In genomic region chr20:4341804-4342560, GRCh38 we compare ENCODE assay signal across 15 cellular contexts.
DNase-seq lines count a peak whose midpoint lies in the region; ATAC-seq and TF ChIP-seq lines count a peak whose summit lies in the region.
"Had no signal": no experiment of that assay in that cellular context is flagged by ENCODE, and none has a peak within 500 bp of the region (broad histone marks: within the 10 kb centered on the region; RNA-seq: fewer than 3 reads in every experiment).

No MANE protein-coding gene starts in this region.

- no peak overlapping the region for H3K27ac ChIP-seq in PC-3 (ENCODE audit: low read length)
- H3K27ac ChIP-seq in esophagus muscularis mucosa (replicated peaks in 1 of 4) = no peak overlapping the region
- H3K27ac ChIP-seq: body of pancreas, spleen had no signal

- intact Hi-C loops in PC-3 (cut with micrococcal nuclease) = no loop called here
- intact Hi-C loops in esophagus muscularis mucosa (cut with DNase I) = no loop called here

- H3K4me1 ChIP-seq in PC-3 (ENCODE audit: insufficient read depth, low read length) (peaks cover 10% of the 10 kb centered on the region), esophagus muscularis mucosa (peaks cover 0 to 11% (median 3%) of the 10 kb centered on the region in 4 donors)
- H3K4me1 ChIP-seq: body of pancreas, spleen had no signal

- 27% methylated on average over 7 of the region's 7 CpGs for WGBS in esophagus muscularis mucosa

- H2AFZ ChIP-seq in PC-3 (ENCODE audit: low read length) = peak overlapping the region; percentile 27; the same call in 1 of the 2 replicates

- H3K9me3 Mint-ChIP-seq in stimulated activated effector memory CD8-positive, alpha-beta T cell treated with anti-CD3 and anti-CD28 coated beads, Interleukin-12 subunit alpha, Interleukin-12 subunit beta, amount 100 ng/mL, for 72 hours = no peaks in the 10 kb centered on the region
- peaks cover 0 to 2% of the 10 kb centered on the region in 2 donors for H3K9me3 Mint-ChIP-seq in stimulated activated naive B cell treated with anti-CD40 and anti-IgM and Interleukin-4, amounts not matched to agents 10 μg/mL and 1 μg/mL and 100 μg/mL, for 72 hours
- H3K9me3 Mint-ChIP-seq: CD4-positive, alpha-beta memory T cell; natural killer cell treated with Interleukin-12 subunit alpha and Interleukin-12 subunit beta and Interleukin-15 and Interleukin-18, amount 100 ng/mL, for 72 hours had no signal

- H3K4me2 ChIP-seq in PC-3 (ENCODE audit: low read length) = peak overlapping the region; percentile 37; the same call in 1 of the 2 replicates

- DNase-seq in Daoy (ENCODE audit: low read depth) (peak; percentile 70), PC-3 (peak; percentile 75), esophagus muscularis mucosa (ENCODE audit: extremely low spot score) (peak; percentile 68), non-pigmented ciliary epithelial cell (ENCODE audit: low read depth) (peak; percentile 14), germinal center (ENCODE audit: low spot score) (no peak)
- DNase-seq in stimulated activated effector memory CD8-positive, alpha-beta T cell treated with anti-CD3 and anti-CD28 coated beads, Interleukin-12 subunit alpha, Interleukin-12 subunit beta, amount 100 ng/mL, for 72 hours (ENCODE audit: low spot score in 2 of 2) = no peak
- DNase-seq in stimulated activated naive B cell treated with anti-CD40 and anti-IgM and Interleukin-4, amounts not matched to agents 10 μg/mL and 1 μg/mL and 100 μg/mL, for 72 hours = no peak
- DNase-seq: activated T-cell treated with anti-CD3 and anti-CD28 coated beads, Interleukin-2, amount 50 U/mL, for 1 hour; body of pancreas; CD4-positive, alpha-beta memory T cell; MM.1S; NCI-H2227 treated with DMSO at 0.1 percent for 48 hours; spleen had no signal

- no peaks in the 10 kb centered on the region for H3K79me2 ChIP-seq in PC-3 (ENCODE audit: low read length)

- no peaks in the 10 kb centered on the region for H3K36me3 Mint-ChIP-seq in stimulated activated effector memory CD8-positive, alpha-beta T cell treated with anti-CD3 and anti-CD28 coated beads, Interleukin-12 subunit alpha, Interleukin-12 subunit beta, amount 100 ng/mL, for 72 hours
- no peaks in the 10 kb centered on the region for H3K36me3 Mint-ChIP-seq in stimulated activated naive B cell treated with anti-CD40 and anti-IgM and Interleukin-4, amounts not matched to agents 10 μg/mL and 1 μg/mL and 100 μg/mL, for 72 hours
- H3K36me3 Mint-ChIP-seq: CD4-positive, alpha-beta memory T cell; natural killer cell treated with Interleukin-12 subunit alpha and Interleukin-12 subunit beta and Interleukin-15 and Interleukin-18, amount 100 ng/mL, for 72 hours had no signal

- no peak overlapping the region for H3K9ac ChIP-seq in PC-3 (ENCODE audit: low read length)

- H3K27ac Mint-ChIP-seq in stimulated activated effector memory CD8-positive, alpha-beta T cell treated with anti-CD3 and anti-CD28 coated beads, Interleukin-12 subunit alpha, Interleukin-12 subunit beta, amount 100 ng/mL, for 72 hours = no peak overlapping the region
- H3K27ac Mint-ChIP-seq in stimulated activated naive B cell treated with anti-CD40 and anti-IgM and Interleukin-4, amounts not matched to agents 10 μg/mL and 1 μg/mL and 100 μg/mL, for 72 hours = no peak overlapping the region
- H3K27ac Mint-ChIP-seq: CD4-positive, alpha-beta memory T cell; natural killer cell treated with Interleukin-12 subunit alpha and Interleukin-12 subunit beta and Interleukin-15 and Interleukin-18, amount 100 ng/mL, for 72 hours had no signal

- H3K27me3 Mint-ChIP-seq in stimulated activated naive B cell treated with anti-CD40 and anti-IgM and Interleukin-4, amounts not matched to agents 10 μg/mL and 1 μg/mL and 100 μg/mL, for 72 hours = peaks cover 4 to 8% of the 10 kb centered on the region in 2 donors

- no peaks in the 10 kb centered on the region for H3K36me3 ChIP-seq in PC-3 (ENCODE audit: low read depth, low read length)
- H3K36me3 ChIP-seq in esophagus muscularis mucosa = no peaks in the 10 kb centered on the region
- H3K36me3 ChIP-seq: spleen had no signal

- peak; percentile 92 for ATAC-seq in PC-3
- ATAC-seq in GM18909 (IDR thresholded peaks at IDR 0.05; ENCODE audit: poor library complexity, unreplicated experiment) = no peak
- no peak for ATAC-seq in stimulated activated effector memory CD8-positive, alpha-beta T cell treated with anti-CD3 and anti-CD28 coated beads, Interleukin-12 subunit alpha, Interleukin-12 subunit beta, amount 100 ng/mL, for 72 hours
- ATAC-seq in stimulated activated naive B cell treated with anti-CD40 and anti-IgM and Interleukin-4, amounts not matched to agents 10 μg/mL and 1 μg/mL and 100 μg/mL, for 72 hours (replicated peaks) = no peak
- ATAC-seq: body of pancreas; natural killer cell treated with Interleukin-12 subunit alpha and Interleukin-12 subunit beta and Interleukin-15 and Interleukin-18, amount 100 ng/mL, for 72 hours had no signal

- no peaks in the 10 kb centered on the region for H3K9me2 ChIP-seq in PC-3 (replicated peaks; ENCODE audit: low read length)

- no peaks in the 10 kb centered on the region for H4K20me1 ChIP-seq in PC-3 (ENCODE audit: low read length)

- BruUV-seq in PC-3 (replicated peaks; lab: Mats Ljungman, UMichigan) = no TSS peak

- no peak for TF ChIP-seq EP300 in esophagus muscularis mucosa (IDR thresholded peaks at IDR 0.05)

- no peaks in the 10 kb centered on the region for H3K9me3 ChIP-seq in PC-3 (ENCODE audit: low read length)
- no peaks in the 10 kb centered on the region for H3K9me3 ChIP-seq in esophagus muscularis mucosa
- H3K9me3 ChIP-seq: body of pancreas, spleen had no signal

- no peak overlapping the region for H3K4me3 ChIP-seq in PC-3 (ENCODE audit: low read length)
- H3K4me3 ChIP-seq in esophagus muscularis mucosa = no peak overlapping the region
- H3K4me3 ChIP-seq: body of pancreas, spleen had no signal

- TF ChIP-seq CTCF in PC-3 (conservative IDR thresholded peaks at IDR 0.05; ENCODE audit: low read depth, low read length) = no peak
- TF ChIP-seq CTCF in esophagus muscularis mucosa (IDR thresholded peaks at IDR 0.05) = no peak

- POLR2A ChIA-PET in PC-3 (lab: Charles Lee; ENCODE audit: unreplicated experiment) = no interaction called here

- H3K27me3 ChIP-seq in PC-3 (ENCODE audit: low read length) = no peaks in the 10 kb centered on the region
- H3K27me3 ChIP-seq in esophagus muscularis mucosa = no peaks in the 10 kb centered on the region
- H3K27me3 ChIP-seq: body of pancreas had no signal

- CTCF ChIA-PET in PC-3 (lab: Charles Lee) = no interaction called here

- H3K4me3 Mint-ChIP-seq in stimulated activated effector memory CD8-positive, alpha-beta T cell treated with anti-CD3 and anti-CD28 coated beads, Interleukin-12 subunit alpha, Interleukin-12 subunit beta, amount 100 ng/mL, for 72 hours = no peak overlapping the region
- H3K4me3 Mint-ChIP-seq in stimulated activated naive B cell treated with anti-CD40 and anti-IgM and Interleukin-4, amounts not matched to agents 10 μg/mL and 1 μg/mL and 100 μg/mL, for 72 hours = no peak overlapping the region
- H3K4me3 Mint-ChIP-seq: natural killer cell treated with Interleukin-12 subunit alpha and Interleukin-12 subunit beta and Interleukin-15 and Interleukin-18, amount 100 ng/mL, for 72 hours had no signal

- H3K4me1 Mint-ChIP-seq in stimulated activated effector memory CD8-positive, alpha-beta T cell treated with anti-CD3 and anti-CD28 coated beads, Interleukin-12 subunit alpha, Interleukin-12 subunit beta, amount 100 ng/mL, for 72 hours = no peaks in the 10 kb centered on the region
- no peaks in the 10 kb centered on the region for H3K4me1 Mint-ChIP-seq in stimulated activated naive B cell treated with anti-CD40 and anti-IgM and Interleukin-4, amounts not matched to agents 10 μg/mL and 1 μg/mL and 100 μg/mL, for 72 hours
- H3K4me1 Mint-ChIP-seq: CD4-positive, alpha-beta memory T cell had no signal

- no peaks in the 10 kb centered on the region for H3F3A ChIP-seq in PC-3 (ENCODE audit: low read length, unreplicated experiment)

- no peak for TF ChIP-seq POLR2A in esophagus muscularis mucosa (IDR thresholded peaks at IDR 0.05; ENCODE audit: low read depth)

Comparison
In these comparisons a context has a peak if more than half of its experiments do, and no peak if none do; other contexts are left out.
1. DNase-seq: peak in Daoy (single experiment), PC-3 (single experiment), esophagus muscularis mucosa (single experiment) and non-pigmented ciliary epithelial cell (single experiment); none in germinal center (single experiment), stimulated activated effector memory CD8-positive, alpha-beta T cell treated with anti-CD3 and anti-CD28 coated beads, Interleukin-12 subunit alpha, Interleukin-12 subunit beta, amount 100 ng/mL, for 72 hours (0 of 2) and stimulated activated naive B cell treated with anti-CD40 and anti-IgM and Interleukin-4, amounts not matched to agents 10 μg/mL and 1 μg/mL and 100 μg/mL, for 72 hours (single experiment).